26 cellular contexts compared by ENCODE assay signal in genomic region chr7:38299275-38299931, GRCh38.
DNase-seq lines count a peak whose midpoint lies in the region; ATAC-seq and TF ChIP-seq lines count a peak whose summit lies in the region.
"Had no signal": no experiment of that assay in that cellular context is flagged by ENCODE, and none has a peak within 500 bp of the region (broad histone marks: within the 10 kb centered on the region; RNA-seq: fewer than 3 reads in every experiment).

No MANE protein-coding gene starts in this region.

- H3K9me3 ChIP-seq in CD4-positive, alpha-beta memory T cell (ENCODE audit: control insufficient read depth in 1 of 2, low read length in 2 of 2) = no peaks in the 10 kb centered on the region
- H3K9me3 ChIP-seq: A549, esophagus squamous epithelium had no signal

- no peaks in the 10 kb centered on the region for H3K4me1 Mint-ChIP-seq in activated CD4-positive, alpha-beta T cell treated with anti-CD3 and anti-CD28 coated beads for 36 hours
- H3K4me1 Mint-ChIP-seq in CD4-positive, alpha-beta memory T cell = no peaks in the 10 kb centered on the region
- no peaks in the 10 kb centered on the region for H3K4me1 Mint-ChIP-seq in activated CD8-positive, alpha-beta T cell treated with anti-CD3 and anti-CD28 coated beads for 36 hours (ENCODE audit: low read depth)
- H3K4me1 Mint-ChIP-seq in immature natural killer cell = peaks cover 83 to 100% of the 10 kb centered on the region in 2 donors

- DNase-seq in activated CD4-positive, alpha-beta T cell treated with anti-CD3 and anti-CD28 coated beads for 36 hours = no peak
- DNase-seq in activated CD4-positive, alpha-beta T cell treated with anti-CD3 and anti-CD28 coated beads for 1 hour = no peak
- DNase-seq in CD4-positive, alpha-beta memory T cell = no peak
- DNase-seq in activated CD8-positive, alpha-beta T cell treated with anti-CD3 and anti-CD28 coated beads for 36 hours = no peak
- DNase-seq in immature natural killer cell = peak; percentile 71 to 78 (median 74)
- DNase-seq in superior temporal gyrus (ENCODE audit: extremely low spot score) = no peak
- DNase-seq in activated gamma-delta T cell (lab: John Stamatoyannopoulos, UW) = no peak
- no peak for DNase-seq in sciatic nerve (ENCODE audit: low spot score)
- DNase-seq: activated effector memory CD4-positive, alpha-beta T cell treated with anti-CD3 and anti-CD28 coated beads, Interleukin-2, amount 50 U/mL, for 16 hours; aorta; Calu3; esophagus squamous epithelium; IMR-90; NCI-H1105; NCI-H1930; nucleus accumbens; substantia nigra; T1000 had no signal

- peak overlapping the region; percentile 70 for H3K4me3 Mint-ChIP-seq in activated CD4-positive, alpha-beta T cell treated with anti-CD3 and anti-CD28 coated beads for 36 hours
- H3K4me3 Mint-ChIP-seq in CD4-positive, alpha-beta memory T cell = peak overlapping the region; percentile 76 to 89 (median 86)
- peak overlapping the region; percentile 79 for H3K4me3 Mint-ChIP-seq in activated CD8-positive, alpha-beta T cell treated with anti-CD3 and anti-CD28 coated beads for 36 hours
- peak overlapping the region; percentile 97 to 99 (median 98) for H3K4me3 Mint-ChIP-seq in immature natural killer cell
- H3K4me3 Mint-ChIP-seq: B cell, memory B cell, WTC11 had no signal

- no peaks in the 10 kb centered on the region for H3K27me3 ChIP-seq in CD4-positive, alpha-beta memory T cell (ENCODE audit: insufficient read depth, low read length)
- H3K27me3 ChIP-seq: cardiac muscle cell, esophagus squamous epithelium had no signal

- peak overlapping the region; percentile 69 for H3K27ac Mint-ChIP-seq in activated CD4-positive, alpha-beta T cell treated with anti-CD3 and anti-CD28 coated beads for 36 hours
- peak overlapping the region in 4 of 7 donors; percentile 47 to 70 (median 63) for H3K27ac Mint-ChIP-seq in CD4-positive, alpha-beta memory T cell
- peak overlapping the region; percentile 83 for H3K27ac Mint-ChIP-seq in activated CD8-positive, alpha-beta T cell treated with anti-CD3 and anti-CD28 coated beads for 36 hours
- peak overlapping the region; percentile 99 to 100 (median 100) for H3K27ac Mint-ChIP-seq in immature natural killer cell
- H3K27ac Mint-ChIP-seq: B cell, memory B cell, WTC11 had no signal

- TF ChIP-seq CTCF in activated CD8-positive, alpha-beta T cell treated with anti-CD3 and anti-CD28 coated beads for 36 hours (IDR thresholded peaks at IDR 0.05) = no peak

- no peaks in the 10 kb centered on the region for H3K27me3 Mint-ChIP-seq in activated CD4-positive, alpha-beta T cell treated with anti-CD3 and anti-CD28 coated beads for 36 hours
- H3K27me3 Mint-ChIP-seq in CD4-positive, alpha-beta memory T cell = no peaks in the 10 kb centered on the region
- no peaks in the 10 kb centered on the region for H3K27me3 Mint-ChIP-seq in activated CD8-positive, alpha-beta T cell treated with anti-CD3 and anti-CD28 coated beads for 36 hours
- H3K27me3 Mint-ChIP-seq in immature natural killer cell (ENCODE audit: low read depth in 3 of 3) = peaks cover 2 to 37% (median 17%) of the 10 kb centered on the region in 3 donors

- H3K9me3 Mint-ChIP-seq in activated CD4-positive, alpha-beta T cell treated with anti-CD3 and anti-CD28 coated beads for 36 hours (ENCODE audit: low read depth) = no peaks in the 10 kb centered on the region
- H3K9me3 Mint-ChIP-seq in CD4-positive, alpha-beta memory T cell = no peaks in the 10 kb centered on the region
- no peaks in the 10 kb centered on the region for H3K9me3 Mint-ChIP-seq in activated CD8-positive, alpha-beta T cell treated with anti-CD3 and anti-CD28 coated beads for 36 hours
- no peaks in the 10 kb centered on the region for H3K9me3 Mint-ChIP-seq in immature natural killer cell
- H3K9me3 Mint-ChIP-seq: memory B cell, WTC11 had no signal

- H3K27ac ChIP-seq in CD4-positive, alpha-beta memory T cell (ENCODE audit: low read depth, low read length) = no peak overlapping the region
- H3K27ac ChIP-seq: A549, cardiac muscle cell, esophagus squamous epithelium, RWPE1 had no signal

- no peaks in the 10 kb centered on the region for H3K4me1 ChIP-seq in CD4-positive, alpha-beta memory T cell (ENCODE audit: insufficient read depth, low read length)
- H3K4me1 ChIP-seq: A549, esophagus squamous epithelium had no signal

- POLR2A ChIA-PET in activated CD4-positive, alpha-beta T cell treated with anti-CD3 and anti-CD28 coated beads for 36 hours (lab: Charles Lee) = no interaction called here
- POLR2A ChIA-PET in CD4-positive, alpha-beta memory T cell (lab: Charles Lee; ENCODE audit: partially characterized antibody) = interaction anchor here (1.1 to 1.2 kb wide), 2 partner anchors 25 to 62 kb away, joined by 3 to 5 read pairs; no protein-coding TSS in a partner anchor
- POLR2A ChIA-PET in activated CD8-positive, alpha-beta T cell treated with anti-CD3 and anti-CD28 coated beads for 36 hours (lab: Charles Lee) = interaction anchor here (1.1 to 1.5 kb wide), 2 partner anchors 25 to 28 kb away, joined by 3 to 5 read pairs; no protein-coding TSS in a partner anchor

- ATAC-seq in activated CD4-positive, alpha-beta T cell treated with anti-CD3 and anti-CD28 coated beads for 36 hours = no peak
- ATAC-seq in activated CD8-positive, alpha-beta T cell treated with anti-CD3 and anti-CD28 coated beads for 36 hours = no peak
- no peak for ATAC-seq in sciatic nerve
- ATAC-seq: A549, SK-N-SH treated with all-trans-retinoic acid at 6 μM for 48 hours had no signal

- H3K4me3 ChIP-seq in CD4-positive, alpha-beta memory T cell (ENCODE audit: low read length in 2 of 2) = no peak overlapping the region
- H3K4me3 ChIP-seq: A549, cardiac muscle cell, esophagus squamous epithelium, skin epidermis had no signal

- H3K36me3 ChIP-seq in CD4-positive, alpha-beta memory T cell (ENCODE audit: insufficient read depth, low read length) = no peaks in the 10 kb centered on the region
- H3K36me3 ChIP-seq: cardiac muscle cell, esophagus squamous epithelium had no signal

- CTCF ChIA-PET in activated CD4-positive, alpha-beta T cell treated with anti-CD3 and anti-CD28 coated beads for 36 hours (lab: Charles Lee) = no interaction called here
- CTCF ChIA-PET in CD4-positive, alpha-beta memory T cell (lab: Charles Lee; ENCODE audit: partially characterized antibody) = no interaction called here
- CTCF ChIA-PET in activated CD8-positive, alpha-beta T cell treated with anti-CD3 and anti-CD28 coated beads for 36 hours (lab: Charles Lee) = interaction anchor here (1.5 to 1.7 kb wide), 2 partner anchors 19 to 70 kb away, joined by 3 to 4 read pairs; no protein-coding TSS in a partner anchor

- no peaks in the 10 kb centered on the region for H3K36me3 Mint-ChIP-seq in activated CD4-positive, alpha-beta T cell treated with anti-CD3 and anti-CD28 coated beads for 36 hours (ENCODE audit: low read depth)
- no peaks in the 10 kb centered on the region for H3K36me3 Mint-ChIP-seq in CD4-positive, alpha-beta memory T cell
- H3K36me3 Mint-ChIP-seq in activated CD8-positive, alpha-beta T cell treated with anti-CD3 and anti-CD28 coated beads for 36 hours (ENCODE audit: low read depth) = no peaks in the 10 kb centered on the region
- H3K36me3 Mint-ChIP-seq in immature natural killer cell = peaks cover 26 to 34% (median 32%) of the 10 kb centered on the region in 3 donors
- H3K36me3 Mint-ChIP-seq: memory B cell, WTC11 had no signal

- intact Hi-C loops in activated CD4-positive, alpha-beta T cell treated with anti-CD3 and anti-CD28 coated beads for 36 hours (cut with DNase I, micrococcal nuclease) = no loop called here
- intact Hi-C loops in CD4-positive, alpha-beta memory T cell (cut with micrococcal nuclease) = no loop called here
- intact Hi-C loops in activated CD8-positive, alpha-beta T cell treated with anti-CD3 and anti-CD28 coated beads for 36 hours (cut with micrococcal nuclease) = no loop called here
- intact Hi-C loops in sciatic nerve (cut with DNase I) = no loop called here

Comparison
In these comparisons a context has a peak if more than half of its experiments do, and no peak if none do; other contexts are left out.
1. DNase-seq: peak in immature natural killer cell (3 of 3); none in activated CD4-positive, alpha-beta T cell treated with anti-CD3 and anti-CD28 coated beads for 36 hours (single experiment), activated CD4-positive, alpha-beta T cell treated with anti-CD3 and anti-CD28 coated beads for 1 hour (single experiment), CD4-positive, alpha-beta memory T cell (0 of 5), activated CD8-positive, alpha-beta T cell treated with anti-CD3 and anti-CD28 coated beads for 36 hours (single experiment), superior temporal gyrus (single experiment), activated gamma-delta T cell (single experiment) and sciatic nerve (single experiment).
2. Peak in every context shown above with its lines, with median percentiles within 50 percentile points of each other: H3K27ac Mint-ChIP-seq and H3K4me3 Mint-ChIP-seq.